In genomic region chr22:37569921-37570660, GRCh38 we compare ENCODE assay signal across 17 cellular contexts. TPM values are rescaled to one million over a fixed set of nuclear protein-coding genes. Genes with fewer than 3 reads are reported as not detected.
DNase-seq lines count a peak whose midpoint lies in the region; ATAC-seq, FAIRE-seq and TF ChIP-seq lines count a peak whose summit lies in the region.
"Had no signal": no experiment of that assay in that cellular context is flagged by ENCODE, and none has a peak within 500 bp of the region (broad histone marks: within the 10 kb centered on the region; RNA-seq: fewer than 3 reads in every experiment).

No MANE protein-coding gene starts in this region.

- no peaks in the 10 kb centered on the region for H3K9me2 ChIP-seq in HCT116 (ENCODE audit: insufficient read depth)

- POLR2A ChIA-PET in HCT116 (lab: Charles Lee) (interaction anchor here (0.9 to 3.2 kb wide), 4 partner anchors 22 to 252 kb away, joined by 3 to 9 read pairs (median 4); no protein-coding TSS in a partner anchor), WTC11 (lab: Charles Lee) (interaction anchor here (0.9 to 5.7 kb wide), 6 partner anchors 12 to 31 kb away, joined by 3 to 24 read pairs (median 3); no protein-coding TSS in a partner anchor)

- no peak for FAIRE-seq in kidney (lab: Jason Lieb, UNC)

- TF ChIP-seq CTCF in HCT116 (IDR thresholded peaks at IDR 0.05 in 2 of 3, conservative IDR thresholded peaks at IDR 0.05 in 1 of 3; ENCODE audit: borderline replicate concordance in 1 of 3, insufficient read depth in 1 of 3, low read depth in 2 of 3, low read length in 2 of 3) (no peak), WTC11 (IDR thresholded peaks at IDR 0.05) (no peak), kidney (IDR thresholded peaks at IDR 0.05; ENCODE audit: borderline replicate concordance, extremely low read depth, insufficient read depth) (no peak), progenitor cell of endocrine pancreas (IDR thresholded peaks at IDR 0.05; ENCODE audit: unreplicated experiment) (no peak)

- no peaks in the 10 kb centered on the region for H3K27me3 ChIP-seq in HCT116 (ENCODE audit: insufficient read depth, low read length)

- H2AFZ ChIP-seq in HCT116 (ENCODE audit: low read depth, low read length, poor library complexity, severe bottlenecking) = no peak overlapping the region

- ATAC-seq in HCT116 (peak; percentile 17), WTC11 (no peak), HG03571 (IDR thresholded peaks at IDR 0.05; ENCODE audit: unreplicated experiment) (no peak)
- ATAC-seq: effector memory CD8-positive, alpha-beta T cell had no signal

- H3K36me3 Mint-ChIP-seq in WTC11 = no peaks in the 10 kb centered on the region
- peaks cover 8% of the 10 kb centered on the region for H3K36me3 Mint-ChIP-seq in progenitor cell of endocrine pancreas (ENCODE audit: insufficient read depth)
- H3K36me3 Mint-ChIP-seq in activated naive CD4-positive, alpha-beta T cell treated with anti-CD3 and anti-CD28 coated beads for 36 hours (ENCODE audit: low read depth) = no peaks in the 10 kb centered on the region

- intact Hi-C loops in HCT116 (cut with micrococcal nuclease) (no loop called here), kidney (cut with DNase I) (loop anchor here (5.0 kb wide), 1 partner anchor 33 kb away; no protein-coding TSS in a partner anchor)
- intact Hi-C loops in activated naive CD4-positive, alpha-beta T cell treated with anti-CD3 and anti-CD28 coated beads for 36 hours (cut with micrococcal nuclease) = no loop called here

- H3K27ac Mint-ChIP-seq in WTC11 (peak overlapping the region; percentile 32), progenitor cell of endocrine pancreas (peak overlapping the region; percentile 99)
- no peak overlapping the region for H3K27ac Mint-ChIP-seq in activated naive CD4-positive, alpha-beta T cell treated with anti-CD3 and anti-CD28 coated beads for 36 hours
- H3K27ac Mint-ChIP-seq: effector memory CD8-positive, alpha-beta T cell had no signal

- CTCF ChIA-PET in HCT116 (lab: Charles Lee) (interaction anchor here (0.7 to 10.7 kb wide), 8 partner anchors 8 to 253 kb away, joined by 3 to 238 read pairs (median 5); no protein-coding TSS in a partner anchor), WTC11 (lab: Charles Lee) (interaction anchor here (1.1 to 20.7 kb wide), 10 partner anchors 8 to 125 kb away, joined by 3 to 728 read pairs (median 4); partner anchors contain the start of genes LGALS2 and MFNG)
- CTCF ChIA-PET in activated naive CD4-positive, alpha-beta T cell treated with anti-CD3 and anti-CD28 coated beads for 36 hours (lab: Charles Lee) = interaction anchor here (0.5 to 16.1 kb wide), 6 partner anchors 9 to 112 kb away, joined by 3 to 496 read pairs (median 6); no protein-coding TSS in a partner anchor

- H3K9ac ChIP-seq in HCT116 (ENCODE audit: low read length) (peak overlapping the region; percentile 48), kidney (ENCODE audit: low read length in 2 of 2) (peak overlapping the region in 1 of 2 donors; percentile 29)

- H3K27ac ChIP-seq in HCT116 (ENCODE audit: low read depth, low read length) (peak overlapping the region; percentile 72), kidney (ENCODE audit: low read depth in 2 of 2, low read length in 2 of 2) (peak overlapping the region; percentile 25 to 34)

- H3K4me2 ChIP-seq in HCT116 (ENCODE audit: low read length) = peak overlapping the region; percentile 63

- no peak overlapping the region for H3K4me3 Mint-ChIP-seq in WTC11
- H3K4me3 Mint-ChIP-seq in progenitor cell of endocrine pancreas (ENCODE audit: low read depth) = peak overlapping the region; percentile 35
- no peak overlapping the region for H3K4me3 Mint-ChIP-seq in activated naive CD4-positive, alpha-beta T cell treated with anti-CD3 and anti-CD28 coated beads for 36 hours
- H3K4me3 Mint-ChIP-seq: effector memory CD8-positive, alpha-beta T cell had no signal

- peak overlapping the region in 1 of 2 experiments; percentile 30; a peak in 2 of 4 replicates for H3K4me3 ChIP-seq in HCT116 (replicated peaks in 1 of 2; ENCODE audit: low read depth in 1 of 2, low read length in 2 of 2)
- H3K4me3 ChIP-seq in kidney (ENCODE audit: low read length in 2 of 2) = no peak overlapping the region
- H3K4me3 ChIP-seq: spleen had no signal

- peaks cover 3 to 27% of the 10 kb centered on the region in 2 experiments; a peak in 1 of 4 replicates for H3K36me3 ChIP-seq in HCT116 (ENCODE audit: control insufficient read depth in 1 of 2, insufficient read depth in 2 of 2, low read length in 2 of 2)
- H3K36me3 ChIP-seq in kidney (ENCODE audit: control insufficient read depth in 1 of 2, insufficient read depth in 2 of 2, low read length in 2 of 2) = peaks cover 2 to 25% of the 10 kb centered on the region in 2 donors

- TF ChIP-seq RAD21 in HCT116 (IDR thresholded peaks at IDR 0.05; ENCODE audit: low read depth) = no peak

- H3K27me3 Mint-ChIP-seq in WTC11 (ENCODE audit: low read depth) (peaks cover 8% of the 10 kb centered on the region), progenitor cell of endocrine pancreas (no peaks in the 10 kb centered on the region)
- H3K27me3 Mint-ChIP-seq in activated naive CD4-positive, alpha-beta T cell treated with anti-CD3 and anti-CD28 coated beads for 36 hours (ENCODE audit: low read depth) = no peaks in the 10 kb centered on the region

- TF ChIP-seq POLR2A in HCT116 (IDR thresholded peaks at IDR 0.05; ENCODE audit: borderline replicate concordance, extremely low read depth, insufficient read depth, insufficient read length) = peak; percentile 0

- no peaks in the 10 kb centered on the region for H3K9me3 Mint-ChIP-seq in WTC11
- H3K9me3 Mint-ChIP-seq in progenitor cell of endocrine pancreas (ENCODE audit: low read depth) = no peaks in the 10 kb centered on the region
- H3K9me3 Mint-ChIP-seq in activated naive CD4-positive, alpha-beta T cell treated with anti-CD3 and anti-CD28 coated beads for 36 hours = no peaks in the 10 kb centered on the region
- H3K9me3 Mint-ChIP-seq: effector memory CD8-positive, alpha-beta T cell had no signal

- RAD21 ChIA-PET in HCT116 (lab: Charles Lee; ENCODE audit: low non-redundant PET in 1 of 2, low total read pairs in 2 of 2, uncharacterized antibody in 2 of 2, unreplicated experiment in 2 of 2) = interaction anchor here (1.0 to 1.5 kb wide), 4 partner anchors 8 to 254 kb away, joined by 3 to 4 read pairs (median 4); no protein-coding TSS in a partner anchor

- H3K4me1 ChIP-seq in HCT116 (ENCODE audit: control insufficient read depth in 1 of 2, insufficient read depth in 2 of 2, low read length in 2 of 2) = peaks cover 49 to 69% of the 10 kb centered on the region in 2 experiments
- peaks cover 25 to 44% of the 10 kb centered on the region in 2 donors for H3K4me1 ChIP-seq in kidney (ENCODE audit: control insufficient read depth in 1 of 2, insufficient read depth in 1 of 2, low read depth in 1 of 2, low read length in 2 of 2)

- H3K9me3 ChIP-seq in HCT116 (ENCODE audit: control insufficient read depth in 1 of 2, insufficient read depth in 1 of 2, low read depth in 1 of 2, low read length in 2 of 2) = no peaks in the 10 kb centered on the region
- H3K9me3 ChIP-seq in kidney (ENCODE audit: control insufficient read depth in 1 of 2, low read length in 2 of 2) = no peaks in the 10 kb centered on the region
- H3K9me3 ChIP-seq: spleen had no signal

- H3K79me2 ChIP-seq in HCT116 (ENCODE audit: insufficient read depth, low read length) = peaks cover 28% of the 10 kb centered on the region

- H4K20me1 ChIP-seq in HCT116 (ENCODE audit: insufficient read depth) = peaks cover 6% of the 10 kb centered on the region; the same call in 1 of the 2 replicates

- H3K4me1 Mint-ChIP-seq in WTC11 (peaks cover 27% of the 10 kb centered on the region), progenitor cell of endocrine pancreas (ENCODE audit: low read depth) (peaks cover 42% of the 10 kb centered on the region)
- peaks cover 18% of the 10 kb centered on the region for H3K4me1 Mint-ChIP-seq in activated naive CD4-positive, alpha-beta T cell treated with anti-CD3 and anti-CD28 coated beads for 36 hours (ENCODE audit: low read depth)

- no peak for DNase-seq in HCT116 (ENCODE audit: low read depth, low spot score)
- no peak for DNase-seq in WTC11 (ENCODE audit: low spot score)
- no peak for DNase-seq in kidney
- no peak for DNase-seq in progenitor cell of endocrine pancreas (ENCODE audit: low spot score, unreplicated experiment)
- DNase-seq in DMS153 (lab: John Stamatoyannopoulos, UW) = no peak
- no peak for DNase-seq in activated naive CD4-positive, alpha-beta T cell treated with anti-CD3 and anti-CD28 coated beads for 36 hours
- no peak for DNase-seq in SW 1271 (lab: John Stamatoyannopoulos, UW)
- DNase-seq: activated CD4-positive, CD25-positive, alpha-beta regulatory T cell treated with anti-CD3 and anti-CD28 coated beads, Interleukin-2, amount 50 U/mL, for 72 hours; DMS 273 treated with DMSO at 0.1 percent for 48 hours; effector memory CD8-positive, alpha-beta T cell; Kasumi-1; NCI-H2029; NK-92 treated with Interleukin-12 subunit alpha and Interleukin-12 subunit beta, amount 100 ng/mL, for 24 hours; spleen had no signal

- BruUV-seq in HCT116 (replicated peaks; lab: Mats Ljungman, UMichigan) = no TSS peak

RNA-seq across cellular contexts. Expression of gene LGALS2, which starts 9.8 kb away (rescaled TPM):
- total RNA-seq in HCT116 (2021; ENCODE audit: unreplicated experiment) = not detected
- polyA plus RNA-seq in HCT116 (2012) = 0.61 TPM in 1 of 2 replicates, not detected in the other
- total RNA-seq in WTC11 (2021) = 0.33 TPM in 1 of 3 replicates, not detected in the others
- total RNA-seq in kidney = 20.4 TPM
- 372 TPM for polyA plus RNA-seq in kidney (ENCODE audit: insufficient read depth, low read depth, low replicate concordance)
- 2.7 and 4.3 TPM in 2 replicates for total RNA-seq in progenitor cell of endocrine pancreas
- not detected for total RNA-seq in activated naive CD4-positive, alpha-beta T cell treated with anti-CD3 and anti-CD28 coated beads for 36 hours
- total RNA-seq: kidney epithelial cell, ureter had no signal

RNA-seq across cellular contexts. Expression of gene CDC42EP1, which starts 9.8 kb away (rescaled TPM):
- total RNA-seq in HCT116 (2021; ENCODE audit: unreplicated experiment) (160 TPM), WTC11 (2021) (9.6 to 12.7 TPM (median 10.4 TPM) in 3 replicates), kidney (68.5 TPM), progenitor cell of endocrine pancreas (52.6 TPM in 2 replicates)
- polyA plus RNA-seq in HCT116 (2012) = 184 and 199 TPM in 2 replicates
- polyA plus RNA-seq in kidney (ENCODE audit: insufficient read depth, low read depth, low replicate concordance) = 29.5 TPM
- total RNA-seq in activated naive CD4-positive, alpha-beta T cell treated with anti-CD3 and anti-CD28 coated beads for 36 hours = 1 to 10 TPM; 1.9 to 2.8 TPM

RNA-seq across cellular contexts. Expression of gene GGA1, which starts 38.5 kb away (rescaled TPM):
- total RNA-seq in HCT116 (2021; ENCODE audit: unreplicated experiment) (89.8 TPM), WTC11 (2021) (59.5 to 66.3 TPM (median 61.6 TPM) in 3 replicates), kidney (61.2 TPM), progenitor cell of endocrine pancreas (121 and 132 TPM in 2 replicates)
- 61.4 and 61.5 TPM in 2 replicates for polyA plus RNA-seq in HCT116 (2012)
- 37.5 TPM for polyA plus RNA-seq in kidney (ENCODE audit: insufficient read depth, low read depth, low replicate concordance)
- total RNA-seq in activated naive CD4-positive, alpha-beta T cell treated with anti-CD3 and anti-CD28 coated beads for 36 hours = 10 to 100 TPM; 46.1 to 49.1 TPM

RNA-seq across cellular contexts. Expression of gene CARD10, which starts 50.9 kb away (rescaled TPM):
- 32.0 TPM for total RNA-seq in HCT116 (2021; ENCODE audit: unreplicated experiment)
- polyA plus RNA-seq in HCT116 (2012) = 22.8 and 27.4 TPM in 2 replicates
- total RNA-seq in WTC11 (2021) = 14.6 to 17.5 TPM (median 16.0 TPM) in 3 replicates
- 42.3 TPM for total RNA-seq in kidney
- polyA plus RNA-seq in kidney (ENCODE audit: insufficient read depth, low read depth, low replicate concordance) = 32.4 TPM
- 44.1 and 46.7 TPM in 2 replicates for total RNA-seq in progenitor cell of endocrine pancreas
- not detected for total RNA-seq in activated naive CD4-positive, alpha-beta T cell treated with anti-CD3 and anti-CD28 coated beads for 36 hours
